11 cellular contexts compared by ENCODE assay signal in the genomic region with DNA sequence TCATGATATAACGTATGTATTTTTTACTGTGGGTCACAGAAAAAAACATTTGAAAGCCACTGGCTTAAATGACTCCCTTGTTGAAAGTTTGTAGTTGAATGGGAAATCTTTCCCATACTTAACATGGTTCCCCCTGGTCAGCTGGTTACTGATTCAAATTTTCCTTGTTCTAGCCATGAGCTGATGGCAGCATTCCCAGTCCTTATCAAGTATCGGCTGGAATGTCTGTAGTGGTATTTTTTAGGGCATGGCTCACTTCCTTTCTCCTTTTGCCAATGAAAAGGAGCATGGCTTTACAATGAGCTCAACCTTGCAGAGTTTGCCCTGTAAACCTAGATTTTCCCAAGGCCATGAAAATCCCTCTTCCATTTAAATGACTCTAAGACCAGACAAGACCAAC. TPM values are rescaled to one million over a fixed set of nuclear protein-coding genes. Genes with fewer than 3 reads are reported as not detected.
DNase-seq lines count a peak whose midpoint lies in the region; ATAC-seq and TF ChIP-seq lines count a peak whose summit lies in the region.
"Had no signal": no experiment of that assay in that cellular context is flagged by ENCODE, and none has a peak within 500 bp of the region (broad histone marks: within the 10 kb centered on the region; RNA-seq: fewer than 3 reads in every experiment).

No MANE protein-coding gene starts in this region.

- H3K36me3 ChIP-seq in PC-3 (ENCODE audit: low read depth, low read length) (no peaks in the 10 kb centered on the region), fibroblast of lung (ENCODE audit: control insufficient read depth, insufficient read depth, low read length) (no peaks in the 10 kb centered on the region)

- BruUV-seq in PC-3 (replicated peaks; lab: Mats Ljungman, UMichigan) = no TSS peak

- H3K4me1 ChIP-seq in PC-3 (ENCODE audit: insufficient read depth, low read length) (peaks cover 17% of the 10 kb centered on the region), fibroblast of lung (ENCODE audit: control insufficient read depth, extremely low read depth, insufficient read depth, low read length) (peaks cover 16% of the 10 kb centered on the region)

- H3K9ac ChIP-seq in PC-3 (ENCODE audit: low read length) = peak overlapping the region; percentile 13; the same call in 1 of the 2 replicates
- H3K9ac ChIP-seq in fibroblast of lung (ENCODE audit: insufficient read depth, low read length) = no peak overlapping the region

- no peaks in the 10 kb centered on the region for H3K79me2 ChIP-seq in PC-3 (ENCODE audit: low read length)
- H3K79me2 ChIP-seq in fibroblast of lung (ENCODE audit: control insufficient read depth, insufficient read depth, low read length) = no peaks in the 10 kb centered on the region

- no peaks in the 10 kb centered on the region for H3K9me3 ChIP-seq in PC-3 (ENCODE audit: low read length)
- no peaks in the 10 kb centered on the region for H3K9me3 ChIP-seq in fibroblast of lung (ENCODE audit: control insufficient read depth, insufficient read depth, low read depth, low read length)

- H3K4me3 ChIP-seq in PC-3 (ENCODE audit: low read length) = no peak overlapping the region
- H3K4me3 ChIP-seq in fibroblast of lung (replicated peaks in 1 of 4; ENCODE audit: control extremely low read depth in 1 of 4, insufficient read depth in 1 of 4, low read depth in 3 of 4, low read length in 4 of 4) = no peak overlapping the region

- no peaks in the 10 kb centered on the region for H3K9me2 ChIP-seq in PC-3 (replicated peaks; ENCODE audit: low read length)

- no peaks in the 10 kb centered on the region for H3F3A ChIP-seq in PC-3 (ENCODE audit: low read length, unreplicated experiment)

- H3K27me3 ChIP-seq in PC-3 (ENCODE audit: low read length) (no peaks in the 10 kb centered on the region), fibroblast of lung (ENCODE audit: control insufficient read depth, insufficient read depth, low read length) (no peaks in the 10 kb centered on the region)

- H3K27ac ChIP-seq in PC-3 (ENCODE audit: low read length) = peak overlapping the region; percentile 85
- peak overlapping the region; percentile 83 for H3K27ac ChIP-seq in fibroblast of lung (ENCODE audit: insufficient read depth, low read length)

- POLR2A ChIA-PET in PC-3 (lab: Charles Lee; ENCODE audit: unreplicated experiment) = interaction anchor here (0.6 to 0.7 kb wide), 2 partner anchors 96 to 103 kb away, joined by 3 to 4 read pairs; no protein-coding TSS in a partner anchor

- TF ChIP-seq CTCF in PC-3 (conservative IDR thresholded peaks at IDR 0.05; ENCODE audit: low read depth, low read length) (no peak), fibroblast of lung (conservative IDR thresholded peaks at IDR 0.05 in 1 of 2, IDR thresholded peaks at IDR 0.05 in 1 of 2; ENCODE audit: low read depth in 1 of 2, low read length in 2 of 2) (no peak)

- H4K20me1 ChIP-seq in PC-3 (ENCODE audit: low read length) = no peaks in the 10 kb centered on the region
- no peaks in the 10 kb centered on the region for H4K20me1 ChIP-seq in fibroblast of lung (ENCODE audit: control insufficient read depth, extremely low read depth, insufficient read depth, low read length)

- H2AFZ ChIP-seq in PC-3 (ENCODE audit: low read length) (0 out of 2 replicates have a peak overlapping the region, but pooled peaks have one; percentile 5), fibroblast of lung (ENCODE audit: low read length) (no peak overlapping the region)

- CTCF ChIA-PET in PC-3 (lab: Charles Lee) = interaction anchor here (0.6 to 0.7 kb wide), 2 partner anchors 12 to 13 kb away, joined by 3 to 4 read pairs; no protein-coding TSS in a partner anchor

- DNase-seq in AG20443 (ENCODE audit: low spot score) (peak; percentile 77), PC-3 (peak; percentile 93), fibroblast of lung (ENCODE audit: low read depth in 2 of 2) (peak; percentile 93 to 99), myocyte (ENCODE audit: low read depth) (peak; percentile 96), activated gamma-delta T cell (lab: John Stamatoyannopoulos, UW) (no peak), occipital lobe (lab: John Stamatoyannopoulos, UW) (no peak), midbrain (lab: John Stamatoyannopoulos, UW) (no peak)
- DNase-seq: activated CD4-positive, CD25-positive, alpha-beta regulatory T cell treated with anti-CD3 and anti-CD28 coated beads, Interleukin-2, amount 50 U/mL, for 72 hours; cortex of kidney; NCI-H524 had no signal

- peak overlapping the region; percentile 43 for H3K4me2 ChIP-seq in PC-3 (ENCODE audit: low read length)
- H3K4me2 ChIP-seq in fibroblast of lung (ENCODE audit: extremely low read depth, insufficient read depth, low read length) = no peak overlapping the region

- intact Hi-C loops in PC-3 (cut with micrococcal nuclease) = no loop called here

- ATAC-seq in PC-3 (peak; percentile 94), GM18517 (IDR thresholded peaks at IDR 0.05; ENCODE audit: unreplicated experiment) (no peak)

RNA-seq across cellular contexts. Expression of a gene that starts 55.7 kb away (rescaled TPM):
- not detected in 2 replicates for total RNA-seq in PC-3 (2014; rRNA removed)
- 0.50 and 0.77 TPM in 2 replicates for total RNA-seq in fibroblast of lung
- 0.35 and 0.56 TPM in 2 replicates for polyA plus RNA-seq in fibroblast of lung
- polyA plus RNA-seq in fibroblast of lung (2012) = 0.30 and 0.51 TPM in 2 replicates
- not detected in 2 replicates for polyA minus RNA-seq in fibroblast of lung (ENCODE audit: low replicate concordance)
- 2.2 and 2.3 TPM in 2 replicates for total RNA-seq in myocyte
- polyA plus RNA-seq in myocyte (2012) = 0.39 TPM
- total RNA-seq in occipital lobe = 0.47 TPM

Comparison
In these comparisons a context has a peak if more than half of its experiments do, and no peak if none do; other contexts are left out.
1. DNase-seq: peak in AG20443 (single experiment), PC-3 (single experiment), fibroblast of lung (2 of 2) and myocyte (single experiment); none in activated gamma-delta T cell (single experiment), occipital lobe (single experiment) and midbrain (single experiment).